Comparison of ENCODE assay signal across 17 cellular contexts in the genomic region with DNA sequence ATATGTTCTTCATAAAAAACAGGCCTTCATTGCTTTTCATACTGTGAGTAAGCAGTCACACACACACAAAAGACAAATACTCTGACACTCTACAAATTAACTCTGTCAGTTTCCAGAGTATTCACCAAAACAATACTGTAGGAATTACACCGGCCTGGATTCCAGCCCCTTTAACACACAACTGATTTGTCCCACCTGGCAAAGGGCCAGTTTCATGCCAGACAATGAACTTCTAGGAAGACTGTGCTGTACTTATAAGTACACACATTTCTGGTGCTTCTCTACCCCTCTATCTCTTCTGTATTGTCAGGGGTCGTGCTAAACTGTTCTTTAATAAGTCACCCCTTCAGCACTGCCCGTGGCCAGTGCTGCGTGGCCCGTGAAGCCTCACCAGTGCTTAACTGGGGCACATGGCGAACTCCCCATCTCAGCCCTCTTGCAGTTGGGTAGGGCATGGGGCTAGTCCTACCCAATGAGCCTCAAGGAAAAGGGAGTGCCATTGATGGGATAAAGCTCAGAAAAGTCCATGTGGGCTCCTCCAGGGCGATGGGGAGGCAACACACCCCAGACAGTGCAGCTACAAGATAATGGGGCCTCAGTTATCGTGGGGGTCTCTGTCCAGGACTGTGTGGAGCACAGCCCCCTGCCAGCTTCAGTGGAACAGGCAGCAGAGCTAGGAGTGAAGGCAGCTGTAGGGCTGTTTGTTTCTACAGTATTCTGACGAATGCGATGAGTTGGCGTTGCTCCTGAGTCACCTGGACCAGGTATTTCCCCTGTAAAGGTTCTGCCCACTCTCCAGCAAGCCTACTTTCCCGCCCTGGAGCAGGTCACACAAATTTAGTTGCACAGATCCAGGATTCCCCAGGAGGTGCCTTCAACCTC.
"Had no signal": no experiment of that assay in that cellular context is flagged by ENCODE, and none has a peak within 500 bp of the region (broad histone marks: within the 10 kb centered on the region; RNA-seq: fewer than 3 reads in every experiment).

No MANE protein-coding gene starts in this region.

- H3K9me3 ChIP-seq: transverse colon had no signal

- H3K27ac Mint-ChIP-seq: activated CD4-positive, alpha-beta memory T cell treated with anti-CD3 and anti-CD28 coated beads for 36 hours; activated CD8-positive, alpha-beta memory T cell treated with anti-CD3 and anti-CD28 coated beads, Interleukin-2, amount 10 ng/mL, durations not matched to agents 7 days and 5 days; activated naive CD8-positive, alpha-beta T cell treated with anti-CD3 and anti-CD28 coated beads for 36 hours; activated T-helper 17 cell treated with anti-CD3 and anti-CD28 coated beads, Interleukin-2, amount 50 U/mL, for 72 hours; effector memory CD8-positive, alpha-beta T cell; stimulated activated naive CD8-positive, alpha-beta T cell treated with anti-CD3 and anti-CD28 coated beads, Interleukin-15, Interleukin-2, amounts not matched to agents 100 ng/mL and 50 ng/mL, for 24 hours had no signal

- H3K4me1 Mint-ChIP-seq: activated CD8-positive, alpha-beta memory T cell treated with anti-CD3 and anti-CD28 coated beads, Interleukin-2, amount 10 ng/mL, durations not matched to agents 7 days and 5 days; activated naive CD8-positive, alpha-beta T cell treated with anti-CD3 and anti-CD28 coated beads for 36 hours; activated T-helper 17 cell treated with anti-CD3 and anti-CD28 coated beads, Interleukin-2, amount 50 U/mL, for 72 hours had no signal

- H3K36me3 Mint-ChIP-seq: activated CD4-positive, alpha-beta memory T cell treated with anti-CD3 and anti-CD28 coated beads for 36 hours; activated CD8-positive, alpha-beta memory T cell treated with anti-CD3 and anti-CD28 coated beads, Interleukin-2, amount 10 ng/mL, durations not matched to agents 7 days and 5 days; activated naive CD8-positive, alpha-beta T cell treated with anti-CD3 and anti-CD28 coated beads for 36 hours; mesothelial cell of epicardium had no signal

- H3K4me1 ChIP-seq: transverse colon had no signal

- ATAC-seq: activated CD8-positive, alpha-beta memory T cell treated with anti-CD3 and anti-CD28 coated beads, Interleukin-2, amount 10 ng/mL, durations not matched to agents 7 days and 5 days; activated T-helper 17 cell treated with anti-CD3 and anti-CD28 coated beads, Interleukin-2, amount 50 U/mL, for 72 hours; effector memory CD8-positive, alpha-beta T cell; left lobe of liver had no signal

- H3K27ac ChIP-seq: transverse colon had no signal

- DNase-seq: activated CD4-positive, alpha-beta memory T cell treated with anti-CD3 and anti-CD28 coated beads for 36 hours; activated CD4-positive, alpha-beta T cell treated with anti-CD3 and anti-CD28 coated beads for 4 hours; activated CD8-positive, alpha-beta memory T cell treated with anti-CD3 and anti-CD28 coated beads, Interleukin-2, amount 10 ng/mL, durations not matched to agents 7 days and 5 days; activated naive CD4-positive, alpha-beta T cell; activated naive CD8-positive, alpha-beta T cell treated with anti-CD3 and anti-CD28 coated beads for 36 hours; activated T-cell treated with anti-CD3 and anti-CD28 coated beads, Interleukin-2, amount 50 U/mL, for 1 hour; amniotic stem cell; effector memory CD8-positive, alpha-beta T cell; kidney; SW 1271; transverse colon had no signal

- H3K36me3 ChIP-seq: transverse colon had no signal

- H3K27me3 ChIP-seq: transverse colon had no signal

- H3K4me3 ChIP-seq: lung, transverse colon had no signal

- H3K4me3 Mint-ChIP-seq: activated CD4-positive, alpha-beta memory T cell treated with anti-CD3 and anti-CD28 coated beads for 36 hours; activated CD8-positive, alpha-beta memory T cell treated with anti-CD3 and anti-CD28 coated beads, Interleukin-2, amount 10 ng/mL, durations not matched to agents 7 days and 5 days; activated naive CD8-positive, alpha-beta T cell treated with anti-CD3 and anti-CD28 coated beads for 36 hours; activated T-helper 17 cell treated with anti-CD3 and anti-CD28 coated beads, Interleukin-2, amount 50 U/mL, for 72 hours; effector memory CD8-positive, alpha-beta T cell; mesothelial cell of epicardium; stimulated activated naive CD8-positive, alpha-beta T cell treated with anti-CD3 and anti-CD28 coated beads, Interleukin-15, Interleukin-2, amounts not matched to agents 100 ng/mL and 50 ng/mL, for 24 hours had no signal

- FAIRE-seq: kidney, TTC549 had no signal

- H3K9me3 Mint-ChIP-seq: activated CD4-positive, alpha-beta memory T cell treated with anti-CD3 and anti-CD28 coated beads for 36 hours; activated naive CD8-positive, alpha-beta T cell treated with anti-CD3 and anti-CD28 coated beads for 36 hours; activated T-helper 17 cell treated with anti-CD3 and anti-CD28 coated beads, Interleukin-2, amount 50 U/mL, for 72 hours; effector memory CD8-positive, alpha-beta T cell; mesothelial cell of epicardium; stimulated activated naive CD8-positive, alpha-beta T cell treated with anti-CD3 and anti-CD28 coated beads, Interleukin-15, Interleukin-2, amounts not matched to agents 100 ng/mL and 50 ng/mL, for 24 hours had no signal
